ENCODE assay signal across 12 cellular contexts in genomic region chr6:159759645-159760044, GRCh38. TPM values are rescaled to one million over a fixed set of nuclear protein-coding genes. Genes with fewer than 3 reads are reported as not detected.
DNase-seq lines count a peak whose midpoint lies in the region; ATAC-seq and TF ChIP-seq lines count a peak whose summit lies in the region.
"Had no signal": no experiment of that assay in that cellular context is flagged by ENCODE, and none has a peak within 500 bp of the region (broad histone marks: within the 10 kb centered on the region; RNA-seq: fewer than 3 reads in every experiment).

No MANE protein-coding gene starts in this region.

- no peak for TF ChIP-seq EP300 in tibial nerve (IDR thresholded peaks at IDR 0.05)

- no peak for DNase-seq in CD8-positive, alpha-beta T cell
- DNase-seq in HEK293T (ENCODE audit: extremely low spot score): no peak
- no peak for DNase-seq in activated CD4-positive, alpha-beta memory T cell treated with anti-CD3 and anti-CD28 coated beads, Interleukin-2, amount 10 ng/mL, durations not matched to agents 7 days and 5 days
- DNase-seq in mesothelial cell of epicardium (ENCODE audit: low spot score in 2 of 2, unreplicated experiment in 2 of 2): no peak
- DNase-seq in activated CD4-positive, CD25-positive, alpha-beta regulatory T cell (lab: John Stamatoyannopoulos, UW): no peak
- no peak for DNase-seq in tibial nerve (ENCODE audit: low spot score in 2 of 2)
- DNase-seq: activated gamma-delta T cell treated with Interleukin-2 at 50 U/mL for 16 hours, DMS153, mucosa of descending colon, NCI-H345 had no signal

- H3K27me3 ChIP-seq in CD8-positive, alpha-beta T cell (ENCODE audit: insufficient read depth, low read length): no peaks in the 10 kb centered on the region
- no peaks in the 10 kb centered on the region for H3K27me3 ChIP-seq in tibial nerve

- H3K36me3 Mint-ChIP-seq in CD8-positive, alpha-beta T cell: peaks cover 49% of the 10 kb centered on the region
- H3K36me3 Mint-ChIP-seq in activated CD4-positive, alpha-beta memory T cell treated with anti-CD3 and anti-CD28 coated beads, Interleukin-2, amount 10 ng/mL, durations not matched to agents 7 days and 5 days (ENCODE audit: low read depth): peaks cover 63% of the 10 kb centered on the region
- peaks cover 29% of the 10 kb centered on the region for H3K36me3 Mint-ChIP-seq in mesothelial cell of epicardium

- H3K27ac Mint-ChIP-seq in CD8-positive, alpha-beta T cell: peak overlapping the region; percentile 50
- peak overlapping the region; percentile 46 for H3K27ac Mint-ChIP-seq in activated CD4-positive, alpha-beta memory T cell treated with anti-CD3 and anti-CD28 coated beads, Interleukin-2, amount 10 ng/mL, durations not matched to agents 7 days and 5 days
- H3K27ac Mint-ChIP-seq in mesothelial cell of epicardium: peak overlapping the region; percentile 75

- 76 to 78% methylated on average over 2 of the region's 2 CpGs for WGBS in tibial nerve, 2 donors

- peaks cover 16% of the 10 kb centered on the region for H3K4me1 ChIP-seq in CD8-positive, alpha-beta T cell (ENCODE audit: insufficient read depth, low read length)
- peaks cover 0 to 23% (median 17%) of the 10 kb centered on the region in 4 donors for H3K4me1 ChIP-seq in tibial nerve

- H3K9me3 ChIP-seq in CD8-positive, alpha-beta T cell (ENCODE audit: low read length): no peaks in the 10 kb centered on the region
- H3K9me3 ChIP-seq in tibial nerve: no peaks in the 10 kb centered on the region
- H3K9me3 ChIP-seq: mucosa of descending colon had no signal

- no peak overlapping the region for H3K4me3 ChIP-seq in CD8-positive, alpha-beta T cell (ENCODE audit: low read depth, low read length)
- no peak overlapping the region for H3K4me3 ChIP-seq in tibial nerve
- H3K4me3 ChIP-seq: mucosa of descending colon had no signal

- no peaks in the 10 kb centered on the region for H3K27me3 Mint-ChIP-seq in CD8-positive, alpha-beta T cell (ENCODE audit: low read depth)
- H3K27me3 Mint-ChIP-seq in activated CD4-positive, alpha-beta memory T cell treated with anti-CD3 and anti-CD28 coated beads, Interleukin-2, amount 10 ng/mL, durations not matched to agents 7 days and 5 days: no peaks in the 10 kb centered on the region
- no peaks in the 10 kb centered on the region for H3K27me3 Mint-ChIP-seq in mesothelial cell of epicardium (ENCODE audit: low read depth)

- H3K36me3 ChIP-seq in CD8-positive, alpha-beta T cell (ENCODE audit: insufficient read depth, low read length): peaks cover 12% of the 10 kb centered on the region
- peaks cover 0 to 43% (median 8%) of the 10 kb centered on the region in 3 donors for H3K36me3 ChIP-seq in tibial nerve

- no peak for TF ChIP-seq CTCF in CD8-positive, alpha-beta T cell (IDR thresholded peaks at IDR 0.05)
- no peak for TF ChIP-seq CTCF in mesothelial cell of epicardium (IDR thresholded peaks at IDR 0.05; ENCODE audit: unreplicated experiment)
- TF ChIP-seq CTCF in tibial nerve (IDR thresholded peaks at IDR 0.05): no peak

- H3K4me1 Mint-ChIP-seq in CD8-positive, alpha-beta T cell (ENCODE audit: low read depth): peaks cover 28% of the 10 kb centered on the region
- peaks cover 37% of the 10 kb centered on the region for H3K4me1 Mint-ChIP-seq in activated CD4-positive, alpha-beta memory T cell treated with anti-CD3 and anti-CD28 coated beads, Interleukin-2, amount 10 ng/mL, durations not matched to agents 7 days and 5 days
- peaks cover 23% of the 10 kb centered on the region for H3K4me1 Mint-ChIP-seq in mesothelial cell of epicardium

- TF ChIP-seq POLR2A in tibial nerve (IDR thresholded peaks at IDR 0.05): no peak

- no peak for ATAC-seq in CD8-positive, alpha-beta T cell
- no peak for ATAC-seq in GM19395 (IDR thresholded peaks at IDR 0.05; ENCODE audit: unreplicated experiment)
- ATAC-seq: mucosa of descending colon had no signal

- CTCF ChIA-PET in CD8-positive, alpha-beta T cell (lab: Charles Lee): interaction anchor here (1.2 to 1.6 kb wide), 3 partner anchors 24 to 33 kb away, joined by 3 to 4 read pairs (median 3); no protein-coding TSS in a partner anchor
- CTCF ChIA-PET in HEK293T (lab: Yijun Ruan, JAX): no interaction called here
- CTCF ChIA-PET in activated CD4-positive, alpha-beta memory T cell treated with anti-CD3 and anti-CD28 coated beads, Interleukin-2, amount 10 ng/mL, durations not matched to agents 7 days and 5 days (lab: Charles Lee): interaction anchor here (0.7 to 1.1 kb wide), 3 partner anchors 31 to 68 kb away, joined by 3 to 4 read pairs (median 3); no protein-coding TSS in a partner anchor

- POLR2A ChIA-PET in CD8-positive, alpha-beta T cell (lab: Charles Lee): interaction anchor here (1.0 to 6.2 kb wide), 3 partner anchors 22 to 32 kb away, joined by 3 to 60 read pairs (median 56); partner anchors contain the start of genes MRPL18, TCP1 and WTAP
- POLR2A ChIA-PET in HEK293T (lab: Yijun Ruan, JAX): interaction anchor here (1.0 to 5.1 kb wide), 6 partner anchors 8 to 66 kb away, joined by 3 to 54 read pairs (median 11); partner anchors contain the start of genes MRPL18, SOD2, TCP1 and WTAP
- POLR2A ChIA-PET in activated CD4-positive, alpha-beta memory T cell treated with anti-CD3 and anti-CD28 coated beads, Interleukin-2, amount 10 ng/mL, durations not matched to agents 7 days and 5 days (lab: Charles Lee): interaction anchor here (0.6 to 6.5 kb wide), 6 partner anchors 12 to 1998 kb away, joined by 3 to 91 read pairs (median 10); partner anchors contain the start of genes MRPL18, SOD2, TCP1 and WTAP

- no peak overlapping the region for H3K27ac ChIP-seq in CD8-positive, alpha-beta T cell (ENCODE audit: low read depth, low read length)
- H3K27ac ChIP-seq in tibial nerve: peak overlapping the region in 1 of 4 donors; percentile 98

- intact Hi-C loops in CD8-positive, alpha-beta T cell (cut with DNase I, micrococcal nuclease): loop anchor here in 1 of 2 experiments (2.0 to 10.0 kb wide), 3 partner anchors 15 to 1233 kb away; partner anchors contain the start of gene MAP3K4

- no peaks in the 10 kb centered on the region for H3K9me3 Mint-ChIP-seq in CD8-positive, alpha-beta T cell
- H3K9me3 Mint-ChIP-seq in activated CD4-positive, alpha-beta memory T cell treated with anti-CD3 and anti-CD28 coated beads, Interleukin-2, amount 10 ng/mL, durations not matched to agents 7 days and 5 days: no peaks in the 10 kb centered on the region
- H3K9me3 Mint-ChIP-seq in mesothelial cell of epicardium: no peaks in the 10 kb centered on the region

- H3K4me3 Mint-ChIP-seq in CD8-positive, alpha-beta T cell: peak overlapping the region; percentile 15
- H3K4me3 Mint-ChIP-seq in activated CD4-positive, alpha-beta memory T cell treated with anti-CD3 and anti-CD28 coated beads, Interleukin-2, amount 10 ng/mL, durations not matched to agents 7 days and 5 days: peak overlapping the region; percentile 8
- peak overlapping the region; percentile 7 for H3K4me3 Mint-ChIP-seq in mesothelial cell of epicardium

TF ChIP-seq in HEK293T, 16 proteins besides CTCF, POLR2A, EP300 and RAD21:
- peak; percentile 72 for TF ChIP-seq ARNT (IDR thresholded peaks at IDR 0.05)
- TF ChIP-seq ZNF384 (IDR thresholded peaks at IDR 0.05): no peak
- no peak for TF ChIP-seq FOXA1 (IDR thresholded peaks at IDR 0.05)
- TF ChIP-seq SP1 (IDR thresholded peaks at IDR 0.05): no peak
- no peak for TF ChIP-seq ELF4 (IDR thresholded peaks at IDR 0.05)
- TF ChIP-seq SUZ12 (IDR thresholded peaks at IDR 0.05): no peak
TF ChIP-seq in HEK293T: peak in this region for 1.

RNA-seq across cellular contexts. Expression of gene ACAT2, which starts 2.2 kb away (rescaled TPM):
- total RNA-seq in CD8-positive, alpha-beta T cell: 10 to 100 TPM; 23.3 to 24.1 TPM
- total RNA-seq in activated CD4-positive, alpha-beta memory T cell treated with anti-CD3 and anti-CD28 coated beads, Interleukin-2, amount 10 ng/mL, durations not matched to agents 7 days and 5 days: 100 to 1,000 TPM in 1 of 2 experiments, 10 to 100 TPM in 1; 98.0 to 109 TPM
- total RNA-seq in mesothelial cell of epicardium: 35.1 to 37.7 TPM (median 35.8 TPM) in 3 replicates
- 10 to 100 TPM in 3 of 4 donors, 1 to 10 TPM in 1; 8.1 to 20.6 (median 17.1) TPM for total RNA-seq in tibial nerve

RNA-seq across cellular contexts. Expression of gene TCP1, which starts 29.8 kb away (rescaled TPM):
- total RNA-seq in CD8-positive, alpha-beta T cell: 100 to 1,000 TPM; 221 to 222 TPM
- total RNA-seq in activated CD4-positive, alpha-beta memory T cell treated with anti-CD3 and anti-CD28 coated beads, Interleukin-2, amount 10 ng/mL, durations not matched to agents 7 days and 5 days: 100 to 1,000 TPM; 203 to 212 TPM
- total RNA-seq in mesothelial cell of epicardium: 185 to 192 TPM (median 186 TPM) in 3 replicates
- 100 to 1,000 TPM in 2 of 4 donors, 10 to 100 TPM in 2; 81.0 to 106 (median 102) TPM for total RNA-seq in tibial nerve

RNA-seq across cellular contexts. Expression of gene MRPL18, which starts 30.6 kb away (rescaled TPM):
- 10 to 100 TPM; 17.5 to 18.8 TPM for total RNA-seq in CD8-positive, alpha-beta T cell
- 10 to 100 TPM; 63.6 to 65.8 TPM for total RNA-seq in activated CD4-positive, alpha-beta memory T cell treated with anti-CD3 and anti-CD28 coated beads, Interleukin-2, amount 10 ng/mL, durations not matched to agents 7 days and 5 days
- total RNA-seq in mesothelial cell of epicardium: 29.0 to 32.9 TPM (median 31.1 TPM) in 3 replicates
- 10 to 100 TPM; 38.0 to 85.2 (median 74.1) TPM for total RNA-seq in tibial nerve

RNA-seq across cellular contexts. Expression of gene WTAP, which starts 32.3 kb away (rescaled TPM):
- total RNA-seq in CD8-positive, alpha-beta T cell: 100 to 1,000 TPM; 224 to 226 TPM
- total RNA-seq in activated CD4-positive, alpha-beta memory T cell treated with anti-CD3 and anti-CD28 coated beads, Interleukin-2, amount 10 ng/mL, durations not matched to agents 7 days and 5 days: 100 to 1,000 TPM; 124 TPM
- total RNA-seq in mesothelial cell of epicardium (116 to 122 TPM (median 118 TPM) in 3 replicates), tibial nerve (10 to 100 TPM; 69.3 to 81.4 (median 78.0) TPM)

RNA-seq across cellular contexts. Expression of gene PNLDC1, which starts 40.4 kb away (rescaled TPM):
- not detected for total RNA-seq in CD8-positive, alpha-beta T cell
- total RNA-seq in activated CD4-positive, alpha-beta memory T cell treated with anti-CD3 and anti-CD28 coated beads, Interleukin-2, amount 10 ng/mL, durations not matched to agents 7 days and 5 days: under 1 TPM; 0.25 to 0.35 TPM
- total RNA-seq in mesothelial cell of epicardium (0.16 to 0.33 TPM (median 0.23 TPM) in 3 replicates), tibial nerve (1 to 10 TPM in 1 of 4 donors, not detected in 3; 1.1 TPM)
- total RNA-seq: dermis microvascular lymphatic vessel endothelial cell had no signal
